8 cellular contexts compared by ENCODE assay signal in genomic region chr3:57756022-57756527, GRCh38. TPM values are rescaled to one million over a fixed set of nuclear protein-coding genes. Genes with fewer than 3 reads are reported as not detected.
DNase-seq lines count a peak whose midpoint lies in the region; ATAC-seq and TF ChIP-seq lines count a peak whose summit lies in the region.

A gene with protein sequence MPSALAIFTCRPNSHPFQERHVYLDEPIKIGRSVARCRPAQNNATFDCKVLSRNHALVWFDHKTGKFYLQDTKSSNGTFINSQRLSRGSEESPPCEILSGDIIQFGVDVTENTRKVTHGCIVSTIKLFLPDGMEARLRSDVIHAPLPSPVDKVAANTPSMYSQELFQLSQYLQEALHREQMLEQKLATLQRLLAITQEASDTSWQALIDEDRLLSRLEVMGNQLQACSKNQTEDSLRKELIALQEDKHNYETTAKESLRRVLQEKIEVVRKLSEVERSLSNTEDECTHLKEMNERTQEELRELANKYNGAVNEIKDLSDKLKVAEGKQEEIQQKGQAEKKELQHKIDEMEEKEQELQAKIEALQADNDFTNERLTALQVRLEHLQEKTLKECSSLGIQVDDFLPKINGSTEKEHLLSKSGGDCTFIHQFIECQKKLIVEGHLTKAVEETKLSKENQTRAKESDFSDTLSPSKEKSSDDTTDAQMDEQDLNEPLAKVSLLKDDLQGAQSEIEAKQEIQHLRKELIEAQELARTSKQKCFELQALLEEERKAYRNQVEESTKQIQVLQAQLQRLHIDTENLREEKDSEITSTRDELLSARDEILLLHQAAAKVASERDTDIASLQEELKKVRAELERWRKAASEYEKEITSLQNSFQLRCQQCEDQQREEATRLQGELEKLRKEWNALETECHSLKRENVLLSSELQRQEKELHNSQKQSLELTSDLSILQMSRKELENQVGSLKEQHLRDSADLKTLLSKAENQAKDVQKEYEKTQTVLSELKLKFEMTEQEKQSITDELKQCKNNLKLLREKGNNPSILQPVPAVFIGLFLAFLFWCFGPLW (plus strand): TSS chr3:57756309. CDS start chr3:57757652, 1,343 bp downstream.

- TF ChIP-seq CTCF in GM12875 (IDR thresholded peaks at IDR 0.05; ENCODE audit: borderline replicate concordance, insufficient read depth, low read depth, low read length) (no peak), cardiac muscle cell (IDR thresholded peaks at IDR 0.05; ENCODE audit: low read depth, low read length) (no peak), parathyroid adenoma (IDR thresholded peaks at IDR 0.05) (no peak), tibial nerve (IDR thresholded peaks at IDR 0.05) (peak in 2 of 5 experiments; percentile 15 to 27)

- H3K9ac ChIP-seq in adipocyte (ENCODE audit: low read length) (peak within 1 kb of the TSS; percentile 91), parathyroid adenoma (peak within 1 kb of the TSS; percentile 79)

- H3K27ac ChIP-seq in cardiac muscle cell (peak within 1 kb of the TSS; percentile 96), parathyroid adenoma (peak within 1 kb of the TSS; percentile 78), tibial nerve (peak within 1 kb of the TSS; percentile 61 to 91 (median 84))

- ATAC-seq in HG02798 (IDR thresholded peaks at IDR 0.05; ENCODE audit: poor library complexity, unreplicated experiment), result peak; percentile 95

- H3K4me3 ChIP-seq in GM12875 (ENCODE audit: low read depth, low read length) (peak within 1 kb of the TSS; percentile 97), adipocyte (ENCODE audit: low read length) (peak within 1 kb of the TSS; percentile 92), cardiac muscle cell (peak within 1 kb of the TSS; percentile 91), parathyroid adenoma (ENCODE audit: low read depth, low read length) (peak within 1 kb of the TSS; percentile 82), tibial nerve (peak within 1 kb of the TSS; percentile 63 to 93 (median 80))

- peaks cover 6% of the 10 kb centered on the region for H3K36me3 ChIP-seq in adipocyte (ENCODE audit: control insufficient read depth, insufficient read depth, low read length, severe bottlenecking)
- peaks cover 3% of the 10 kb centered on the region for H3K36me3 ChIP-seq in cardiac muscle cell
- H3K36me3 ChIP-seq in parathyroid adenoma (ENCODE audit: control insufficient read depth, insufficient read depth, low read length), result no peaks in the 10 kb centered on the region
- peaks cover 0 to 11% (median 0%) of the 10 kb centered on the region in 3 donors for H3K36me3 ChIP-seq in tibial nerve

- peak; percentile 84 for DNase-seq in NCI-H1436 (lab: John Stamatoyannopoulos, UW)
- DNase-seq in T follicular helper cell (ENCODE audit: low read depth), result peak; percentile 96
- peak; percentile 98 for DNase-seq in adipocyte (ENCODE audit: low read depth)
- DNase-seq in cardiac muscle cell (ENCODE audit: low read depth in 1 of 2, low spot score in 1 of 2), result peak; percentile 97 to 98
- peak; percentile 93 to 98 for DNase-seq in tibial nerve (ENCODE audit: low spot score in 2 of 2)

- TF ChIP-seq EP300 in tibial nerve (IDR thresholded peaks at IDR 0.05), result peak; percentile 85 to 93

- H3K27me3 ChIP-seq in adipocyte (replicated peaks; ENCODE audit: control insufficient read depth, insufficient read depth, low read length), result no peaks in the 10 kb centered on the region
- H3K27me3 ChIP-seq in cardiac muscle cell, result no peaks in the 10 kb centered on the region
- no peaks in the 10 kb centered on the region for H3K27me3 ChIP-seq in parathyroid adenoma (ENCODE audit: control insufficient read depth, insufficient read depth, low read length)
- no peaks in the 10 kb centered on the region for H3K27me3 ChIP-seq in tibial nerve

- WGBS in tibial nerve, 2 donors, result 0% methylated on average over 21 to 36 of the region's 41 CpGs

- peaks cover 27% of the 10 kb centered on the region for H3K4me1 ChIP-seq in adipocyte (ENCODE audit: control insufficient read depth, insufficient read depth, low read length)
- peaks cover 25% of the 10 kb centered on the region for H3K4me1 ChIP-seq in cardiac muscle cell (ENCODE audit: low read depth)
- H3K4me1 ChIP-seq in parathyroid adenoma, result peaks cover 14% of the 10 kb centered on the region
- peaks cover 0 to 62% (median 24%) of the 10 kb centered on the region in 4 donors for H3K4me1 ChIP-seq in tibial nerve

- peak; percentile 43 to 67 for TF ChIP-seq POLR2A in tibial nerve (IDR thresholded peaks at IDR 0.05)

- H3K9me3 ChIP-seq in adipocyte (ENCODE audit: control insufficient read depth, low read length), result no peaks in the 10 kb centered on the region
- H3K9me3 ChIP-seq in cardiac muscle cell (ENCODE audit: low read depth), result no peaks in the 10 kb centered on the region
- no peaks in the 10 kb centered on the region for H3K9me3 ChIP-seq in parathyroid adenoma (ENCODE audit: control insufficient read depth, low read length)
- no peaks in the 10 kb centered on the region for H3K9me3 ChIP-seq in tibial nerve

- peak within 1 kb of the TSS; percentile 57 for H3K4me2 ChIP-seq in parathyroid adenoma (ENCODE audit: low read length)

- peak within 1 kb of the TSS; percentile 89 for H2AFZ ChIP-seq in parathyroid adenoma

- peaks cover 44% of the 10 kb centered on the region for H3K79me2 ChIP-seq in parathyroid adenoma

RNA-seq across cellular contexts. Expression of the gene that starts here (rescaled TPM):
- total RNA-seq in cardiac muscle cell (35.8 and 45.2 TPM in 2 replicates), tibial nerve (100 to 1,000 TPM in 1 of 4 donors, 10 to 100 TPM in 3; 66.6 to 101 (median 87.4) TPM)
- 28.4 and 35.6 TPM in 2 replicates for polyA plus RNA-seq in cardiac muscle cell

Comparison
In these comparisons a context has a peak if more than half of its experiments do, and no peak if none do; other contexts are left out.
1. Peak in every context shown above with its lines: DNase-seq, ATAC-seq, H3K4me3 ChIP-seq and H3K27ac ChIP-seq.